Comparison of ENCODE assay signal across 23 cellular contexts in genomic region chr17:1022278-1023024, GRCh38. TPM values are rescaled to one million over a fixed set of nuclear protein-coding genes. Genes with fewer than 3 reads are reported as not detected.
DNase-seq lines count a peak whose midpoint lies in the region; ATAC-seq and TF ChIP-seq lines count a peak whose summit lies in the region.
"Had no signal": no experiment of that assay in that cellular context is flagged by ENCODE, and none has a peak within 500 bp of the region (broad histone marks: within the 10 kb centered on the region; RNA-seq: fewer than 3 reads in every experiment).

No MANE protein-coding gene starts in this region.

- H3K23ac ChIP-seq in neuronal stem cell (ENCODE audit: low read depth, low read length, poor library complexity) = peak overlapping the region; percentile 89

- H3K9ac ChIP-seq in BLaER1 (peak overlapping the region; percentile 32; the same call in 1 of the 2 replicates), neuronal stem cell (ENCODE audit: low read depth, low read length, poor library complexity) (peak overlapping the region; percentile 70)

- ATAC-seq in heart right ventricle = peak; percentile 44 to 73 (median 53)
- ATAC-seq in GM18873 (IDR thresholded peaks at IDR 0.05; ENCODE audit: low FRiP score, unreplicated experiment) = no peak
- ATAC-seq in HG02981 (IDR thresholded peaks at IDR 0.05; ENCODE audit: unreplicated experiment) = no peak
- no peak for ATAC-seq in HG03521 (IDR thresholded peaks at IDR 0.05; ENCODE audit: unreplicated experiment)
- ATAC-seq: mucosa of descending colon had no signal

- WGBS in heart right ventricle, 2 donors = 39 to 62% methylated on average over 32 of the region's 32 CpGs
- WGBS in neuronal stem cell (ENCODE audit: extremely low coverage in 2 of 2, insufficient read length in 2 of 2, insufficient replicate concordance in 1 of 2), 2 donors = no CpG with 5 or more reads among the region's 32 CpGs

- peak in 1 of 9 donors; percentile 7 for TF ChIP-seq CTCF in heart right ventricle (IDR thresholded peaks at IDR 0.05)

- H3K4me3 ChIP-seq in BLaER1 (no peak overlapping the region), heart right ventricle (no peak overlapping the region), neuronal stem cell (ENCODE audit: low read length in 2 of 2) (no peak overlapping the region)
- H3K4me3 ChIP-seq: HAP-1, mucosa of descending colon, SK-N-MC, stomach, transverse colon had no signal

- peak overlapping the region; percentile 82 for H4K8ac ChIP-seq in neuronal stem cell (ENCODE audit: low read depth, low read length)

- peaks cover 12% of the 10 kb centered on the region; the same call in 1 of the 2 replicates for H3K36me3 ChIP-seq in BLaER1
- peaks cover 0 to 44% (median 6%) of the 10 kb centered on the region in 9 donors for H3K36me3 ChIP-seq in heart right ventricle
- H3K36me3 ChIP-seq in neuronal stem cell (replicated peaks in 1 of 2; ENCODE audit: control insufficient read depth in 2 of 2, insufficient read depth in 2 of 2, low read length in 2 of 2) = peaks cover 0 to 3% of the 10 kb centered on the region in 2 donors
- H3K36me3 ChIP-seq: HAP-1 had no signal

- peaks cover 11% of the 10 kb centered on the region for H3K79me1 ChIP-seq in neuronal stem cell (ENCODE audit: low read depth, low read length)

- peak overlapping the region; percentile 76 for H3K18ac ChIP-seq in neuronal stem cell (ENCODE audit: low read length)

- H2BK5ac ChIP-seq in neuronal stem cell (ENCODE audit: low read length) = peak overlapping the region; percentile 75

- H2BK120ac ChIP-seq in neuronal stem cell (ENCODE audit: low read depth, low read length) = no peak overlapping the region

- peaks cover 10% of the 10 kb centered on the region; the same call in 1 of the 2 replicates for H4K20me1 ChIP-seq in BLaER1

- no peak overlapping the region for H4K91ac ChIP-seq in neuronal stem cell (ENCODE audit: low read depth, low read length, poor library complexity)

- H3K27ac ChIP-seq in BLaER1 = peak overlapping the region; percentile 63
- H3K27ac ChIP-seq in heart right ventricle = peak overlapping the region; percentile 52 to 90 (median 79)
- H3K27ac ChIP-seq in neuronal stem cell (replicated peaks; ENCODE audit: low read length) = no peak overlapping the region
- H3K27ac ChIP-seq: HL-60, SK-N-MC had no signal

- H2AFZ ChIP-seq in neuronal stem cell (ENCODE audit: low read length) = no peak overlapping the region

- no peak overlapping the region for H3K4ac ChIP-seq in neuronal stem cell (ENCODE audit: low read length)

- H3K4me1 ChIP-seq in BLaER1 (peaks cover 62% of the 10 kb centered on the region), heart right ventricle (peaks cover 22 to 81% (median 71%) of the 10 kb centered on the region in 9 donors), neuronal stem cell (ENCODE audit: control insufficient read depth in 2 of 2, insufficient read depth in 1 of 2, low read depth in 1 of 2, low read length in 2 of 2) (peaks cover 0 to 3% of the 10 kb centered on the region in 2 donors)
- H3K4me1 ChIP-seq: HAP-1 had no signal

- DNase-seq in cerebellum (ENCODE audit: low spot score) (peak; percentile 18), heart right ventricle (peak; percentile 66 to 81), neuronal stem cell (ENCODE audit: low spot score) (no peak), DMS53 treated with DMSO at 0.1 percent for 48 hours (lab: John Stamatoyannopoulos, UW; ENCODE audit: unreplicated experiment) (no peak)
- DNase-seq: activated CD4-positive, alpha-beta T cell treated with anti-CD3 and anti-CD28 coated beads for 4 hours; activated naive CD4-positive, alpha-beta T cell treated with anti-CD3 and anti-CD28 coated beads, Interleukin-2, amount 10 ng/mL, durations not matched to agents 7 days and 5 days; activated T-cell treated with anti-CD3 and anti-CD28 coated beads, Interleukin-2, amount 50 U/mL, for 48 hours; Caco-2; central memory CD4-positive, alpha-beta T cell; Kasumi-1; mucosa of descending colon; MV-4-11; NCI-H1694; nephron progenitor cell; stomach; transverse colon had no signal

- H3K14ac ChIP-seq in neuronal stem cell (ENCODE audit: low read length) = peak overlapping the region; percentile 98

- no peaks in the 10 kb centered on the region for H3K9me3 ChIP-seq in BLaER1
- H3K9me3 ChIP-seq in heart right ventricle = no peaks in the 10 kb centered on the region
- no peaks in the 10 kb centered on the region for H3K9me3 ChIP-seq in neuronal stem cell (replicated peaks in 1 of 2; ENCODE audit: control insufficient read depth in 2 of 2, insufficient read depth in 1 of 2, low read depth in 1 of 2, low read length in 2 of 2)
- H3K9me3 ChIP-seq: Caco-2, HAP-1, mucosa of descending colon, stomach, transverse colon had no signal

- H3K27me3 ChIP-seq in BLaER1 (no peaks in the 10 kb centered on the region), heart right ventricle (no peaks in the 10 kb centered on the region), neuronal stem cell (ENCODE audit: control insufficient read depth in 3 of 3, insufficient read depth in 3 of 3, low read depth in 1 of 3, low read length in 3 of 3) (no peaks in the 10 kb centered on the region)
- H3K27me3 ChIP-seq: stomach, transverse colon had no signal

- no peak overlapping the region for H2BK15ac ChIP-seq in neuronal stem cell (ENCODE audit: low read length)

- peak overlapping the region; percentile 86 for H3K4me2 ChIP-seq in BLaER1
- no peak overlapping the region for H3K4me2 ChIP-seq in neuronal stem cell (ENCODE audit: insufficient read depth, low read length, poor library complexity, severe bottlenecking)

- peak overlapping the region; percentile 71 for H2AK5ac ChIP-seq in neuronal stem cell (ENCODE audit: low read depth, low read length)

- intact Hi-C loops in heart right ventricle (cut with DNase I) = no loop called here

- H2BK12ac ChIP-seq in neuronal stem cell (ENCODE audit: low read length) = peak overlapping the region; percentile 22

RNA-seq across cellular contexts. Expression of gene TIMM22, which starts 25.5 kb away (rescaled TPM):
- total RNA-seq in cerebellum (10.3 TPM), heart right ventricle (10 to 100 TPM; 15.0 to 19.8 (median 18.5) TPM)
- polyA plus RNA-seq in heart right ventricle = 10 to 100 TPM; 12.5 to 14.8 TPM
- 9.5 TPM for polyA plus RNA-seq in neuronal stem cell (2013, experiment 1 of 2)
- 9.6 TPM for polyA plus RNA-seq in neuronal stem cell (2013, experiment 2 of 2)

RNA-seq across cellular contexts. Expression of gene NXN, which starts 42.9 kb away (rescaled TPM):
- 36.2 TPM for total RNA-seq in cerebellum
- total RNA-seq in heart right ventricle = 10 to 100 TPM; 11.6 to 24.4 (median 15.9) TPM
- polyA plus RNA-seq in heart right ventricle = 10 to 100 TPM in 1 of 2 donors, 1 to 10 TPM in 1; 9.9 to 20.8 TPM
- polyA plus RNA-seq in neuronal stem cell (2013, experiment 1 of 2) = 68.2 TPM
- polyA plus RNA-seq in neuronal stem cell (2013, experiment 2 of 2) = 67.4 TPM

Comparison
In these comparisons a context has a peak if more than half of its experiments do, and no peak if none do; other contexts are left out.
1. DNase-seq: peak in cerebellum (single experiment) and heart right ventricle (2 of 2); none in neuronal stem cell (single experiment) and DMS53 treated with DMSO at 0.1 percent for 48 hours (single experiment).
2. ATAC-seq: peak in heart right ventricle (8 of 8); none in GM18873 (single experiment), HG02981 (single experiment) and HG03521 (single experiment).